Comparison of ENCODE assay signal across 8 cellular contexts in the genomic region with DNA sequence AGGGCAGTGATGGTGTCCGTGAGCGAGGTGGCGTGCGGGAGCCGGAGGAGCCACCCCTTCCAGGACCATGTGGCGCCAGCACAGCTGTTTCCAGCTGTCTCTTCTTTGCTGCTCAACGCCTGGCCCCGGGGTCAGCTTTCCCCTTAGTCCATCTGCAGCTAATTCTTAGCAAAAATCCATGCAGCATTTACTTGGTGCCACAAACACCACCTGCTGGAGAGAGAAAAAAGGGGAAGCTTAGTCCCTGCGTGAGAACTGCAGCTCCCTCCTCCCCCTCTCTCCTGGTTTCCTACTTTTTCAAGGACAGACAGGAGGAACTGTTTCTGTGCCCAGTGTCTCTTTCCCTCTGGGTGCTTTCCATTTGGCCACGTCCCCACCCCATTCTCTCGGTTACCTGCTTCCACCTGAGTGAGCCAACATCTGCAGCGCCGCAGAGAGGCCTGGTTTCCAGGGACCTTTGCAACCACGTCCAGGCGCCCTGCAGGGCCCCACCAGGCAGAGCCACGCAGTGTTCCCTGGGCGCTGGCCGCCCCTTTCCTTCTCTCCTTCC. TPM values are rescaled to one million over a fixed set of nuclear protein-coding genes. Genes with fewer than 3 reads are reported as not detected.
DNase-seq lines count a peak whose midpoint lies in the region; ATAC-seq and TF ChIP-seq lines count a peak whose summit lies in the region.

No MANE protein-coding gene starts in this region.

- 32 to 34% methylated on average over 12 to 13 of the region's 18 CpGs for WGBS in tibial nerve, 2 donors

- no peak for TF ChIP-seq EP300 in tibial nerve (IDR thresholded peaks at IDR 0.05)

- in situ Hi-C loops in astrocyte of the spinal cord (cut with HindIII; ENCODE audit: low sequenced_read_pairs): no loop called here

- peaks cover 3% of the 10 kb centered on the region for H3K4me1 ChIP-seq in mucosa of descending colon (ENCODE audit: low read depth)
- H3K4me1 ChIP-seq in tibial nerve: no peaks in the 10 kb centered on the region

- peaks cover 0 to 48% of the 10 kb centered on the region in 2 donors for H3K27me3 ChIP-seq in tibial nerve

- DNase-seq in DMS53 treated with DMSO at 0.1 percent for 48 hours (lab: John Stamatoyannopoulos, UW; ENCODE audit: unreplicated experiment) (peak; percentile 30), NB4 (ENCODE audit: low read depth) (peak; percentile 61), astrocyte of the spinal cord (ENCODE audit: low read depth, low spot score) (peak; percentile 1), mucosa of descending colon (peak in 2 of 3 donors; percentile 50 to 62), tibial nerve (ENCODE audit: low spot score in 2 of 2) (no peak), occipital lobe (lab: John Stamatoyannopoulos, UW) (no peak)

- H3K9me3 ChIP-seq in mucosa of descending colon (no peaks in the 10 kb centered on the region), tibial nerve (no peaks in the 10 kb centered on the region)

- peak; percentile 39 for ATAC-seq in mucosa of descending colon
- ATAC-seq in HG02981 (IDR thresholded peaks at IDR 0.05; ENCODE audit: unreplicated experiment): no peak
- no peak for ATAC-seq in HG03469 (IDR thresholded peaks at IDR 0.05; ENCODE audit: unreplicated experiment)

- TF ChIP-seq CTCF in NB4 (IDR thresholded peaks at IDR 0.05; ENCODE audit: low read depth, low read length) (peak; percentile 56), astrocyte of the spinal cord (IDR thresholded peaks at IDR 0.05; ENCODE audit: low read depth, low read length) (peak; percentile 35), mucosa of descending colon (IDR thresholded peaks at IDR 0.05) (no peak), tibial nerve (IDR thresholded peaks at IDR 0.05) (no peak)

- no peak overlapping the region for H3K4me3 ChIP-seq in NB4 (ENCODE audit: low read depth, low read length)
- no peak overlapping the region for H3K4me3 ChIP-seq in astrocyte of the spinal cord (ENCODE audit: low read depth, low read length)
- no peak overlapping the region for H3K4me3 ChIP-seq in mucosa of descending colon
- H3K4me3 ChIP-seq in tibial nerve: no peak overlapping the region

- H3K27ac ChIP-seq in tibial nerve: no peak overlapping the region

- TF ChIP-seq POLR2A in NB4 (IDR thresholded peaks at IDR 0.05; ENCODE audit: extremely low read depth, insufficient read length): no peak
- TF ChIP-seq POLR2A in tibial nerve (IDR thresholded peaks at IDR 0.05): no peak

- intact Hi-C loops in mucosa of descending colon (cut with DNase I, micrococcal nuclease): no loop called here

- H3K36me3 ChIP-seq in mucosa of descending colon (ENCODE audit: low read depth): no peaks in the 10 kb centered on the region
- no peaks in the 10 kb centered on the region for H3K36me3 ChIP-seq in tibial nerve

RNA-seq across cellular contexts. Expression of gene SLC6A19, which starts 3.4 kb away (rescaled TPM):
- total RNA-seq in mucosa of descending colon (10 to 100 TPM; 14.4 to 92.8 (median 29.2) TPM), tibial nerve (under 1 TPM in 1 of 4 donors, not detected in 3; under 0.01 TPM), occipital lobe (not detected)

RNA-seq across cellular contexts. Expression of gene SLC6A18, which starts 20.4 kb away (rescaled TPM):
- under 1 TPM in 1 of 3 donors, not detected in 2; 0.89 TPM for total RNA-seq in mucosa of descending colon
- total RNA-seq in tibial nerve: not detected
- total RNA-seq in occipital lobe: not detected

Comparison
In these comparisons a context has a peak if more than half of its experiments do, and no peak if none do; other contexts are left out.
1. DNase-seq: peak in DMS53 treated with DMSO at 0.1 percent for 48 hours (single experiment), NB4 (single experiment), astrocyte of the spinal cord (single experiment) and mucosa of descending colon (2 of 3); none in tibial nerve (0 of 2) and occipital lobe (single experiment).
2. CTCF ChIP-seq: peak in NB4 (single experiment) and astrocyte of the spinal cord (single experiment); none in mucosa of descending colon (single experiment) and tibial nerve (0 of 5).
3. RNA of gene SLC6A19, which starts 3.4 kb away (total RNA-seq): 14.4 to 92.8 TPM in mucosa of descending colon; under 0.01 TPM in tibial nerve and not detected in occipital lobe (single experiment); every median in the first group is over 10 times any median in the second.